In the genomic region with DNA sequence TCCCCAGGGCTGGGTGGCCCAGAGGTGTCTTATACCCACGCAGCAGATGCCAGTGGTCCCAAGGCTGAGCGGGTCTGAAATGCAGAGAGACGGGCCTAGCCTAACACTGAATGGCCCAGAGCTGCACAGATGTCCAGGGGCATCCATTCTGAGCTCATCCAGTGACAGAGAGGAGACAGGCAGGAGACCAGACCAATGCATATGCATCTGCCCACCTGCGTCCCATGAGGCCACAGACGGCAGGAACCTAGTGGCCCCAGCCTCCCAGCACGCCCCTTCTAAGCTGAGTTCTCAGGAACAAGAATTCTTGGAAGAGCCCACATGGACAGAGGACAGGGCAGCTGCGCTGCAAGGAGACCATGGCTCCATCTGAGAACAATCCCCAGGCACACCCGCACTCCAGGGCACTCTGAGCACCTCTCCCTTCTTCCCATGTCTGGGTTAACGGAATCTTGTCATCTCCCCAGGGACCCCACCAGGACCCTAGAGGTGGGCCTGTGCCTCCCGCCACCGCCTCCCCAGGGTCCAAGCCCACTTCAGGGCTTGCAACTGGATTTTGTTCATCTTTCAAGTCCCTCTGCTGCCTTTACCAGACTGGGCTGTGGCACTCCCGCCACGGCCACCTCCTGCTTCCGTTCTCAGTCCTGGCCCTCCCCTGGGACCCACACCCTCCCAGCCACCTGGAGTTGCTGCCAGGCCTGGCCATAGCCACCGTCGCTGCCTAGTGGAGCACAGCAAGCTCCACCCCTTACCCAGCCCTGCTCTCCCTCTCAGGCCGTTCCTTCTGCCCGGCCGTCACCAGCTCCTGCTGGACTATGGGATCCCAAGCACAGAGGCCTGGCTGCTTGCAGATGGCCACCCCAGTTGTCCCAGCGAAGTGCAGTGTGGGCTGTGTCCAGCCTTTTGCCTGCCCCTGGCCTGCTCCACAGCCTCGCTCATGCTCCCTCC, we compare ENCODE assay signal across 11 cellular contexts. TPM values are rescaled to one million over a fixed set of nuclear protein-coding genes. Genes with fewer than 3 reads are reported as not detected.
DNase-seq lines count a peak whose midpoint lies in the region; ATAC-seq and TF ChIP-seq lines count a peak whose summit lies in the region.
"Had no signal": no experiment of that assay in that cellular context is flagged by ENCODE, and none has a peak within 500 bp of the region (broad histone marks: within the 10 kb centered on the region; RNA-seq: fewer than 3 reads in every experiment).

No MANE protein-coding gene starts in this region.

- no peaks in the 10 kb centered on the region for H3K4me1 ChIP-seq in lung (ENCODE audit: control insufficient read depth in 2 of 2, insufficient read depth in 2 of 2, low read length in 2 of 2)
- 0 out of 2 replicates have a peak, but pooled peaks cover 4% of the 10 kb centered on the region for H3K4me1 ChIP-seq in Caco-2
- H3K4me1 ChIP-seq in GM23338 (ENCODE audit: insufficient read depth), result peaks cover 22% of the 10 kb centered on the region

- POLR2A ChIA-PET in Caco-2 (lab: Charles Lee), result no interaction called here

- H3K27me3 ChIP-seq in lung (ENCODE audit: control insufficient read depth, insufficient read depth) (peaks cover 21% of the 10 kb centered on the region), Caco-2 (replicated peaks; ENCODE audit: control insufficient read depth, insufficient read depth, low read length) (no peaks in the 10 kb centered on the region; the same call in none of the 2 replicates), GM23338 (ENCODE audit: insufficient read depth) (peaks cover 90% of the 10 kb centered on the region)

- peak; percentile 70 for ATAC-seq in GM19463 (IDR thresholded peaks at IDR 0.05; ENCODE audit: unreplicated experiment)
- ATAC-seq in lung (ENCODE audit: insufficient read depth, low FRiP score), result no peak
- no peak for ATAC-seq in GM21528 (IDR thresholded peaks at IDR 0.05; ENCODE audit: low FRiP score, unreplicated experiment)
- no peak; the same call in 2 of the 3 replicates for ATAC-seq in GM23338
- ATAC-seq: activated naive CD4-positive, alpha-beta T cell treated with anti-CD3 and anti-CD28 coated beads, Interleukin-2, amount 50 U/mL, for 72 hours had no signal

- BruUV-seq in Caco-2 (replicated peaks; lab: Mats Ljungman, UMichigan), result no TSS peak

- intact Hi-C loops in Caco-2 (cut with micrococcal nuclease; ENCODE audit: unreplicated experiment), result no loop called here

- H3K27me3 Mint-ChIP-seq in Caco-2 (ENCODE audit: insufficient read depth, unreplicated experiment) (peaks cover 31% of the 10 kb centered on the region), GM23338 (ENCODE audit: insufficient read depth, low read depth, poor library complexity) (peaks cover 84% of the 10 kb centered on the region)

- CTCF ChIA-PET in Caco-2 (lab: Charles Lee), result interaction anchor here (0.6 kb wide), 1 partner anchor 10 kb away, joined by 3 read pairs; no protein-coding TSS in a partner anchor

- no peaks in the 10 kb centered on the region for H3K9me3 Mint-ChIP-seq in Caco-2 (ENCODE audit: unreplicated experiment)
- H3K9me3 Mint-ChIP-seq in GM23338, result peaks cover 3% of the 10 kb centered on the region; the same call in 2 of the 3 replicates
- H3K9me3 Mint-ChIP-seq: activated naive CD4-positive, alpha-beta T cell treated with anti-CD3 and anti-CD28 coated beads, Interleukin-2, amount 50 U/mL, for 72 hours had no signal

- H3K36me3 Mint-ChIP-seq in Caco-2 (ENCODE audit: insufficient read depth, unreplicated experiment), result no peaks in the 10 kb centered on the region
- no peaks in the 10 kb centered on the region; the same call in 2 of the 3 replicates for H3K36me3 Mint-ChIP-seq in GM23338 (ENCODE audit: low read depth)
- H3K36me3 Mint-ChIP-seq: activated naive CD4-positive, alpha-beta T cell treated with anti-CD3 and anti-CD28 coated beads, Interleukin-2, amount 50 U/mL, for 72 hours had no signal

- H3F3A ChIP-seq in GM23338 (replicated peaks; ENCODE audit: low read depth), result 0 out of 2 replicates have a peak, but pooled peaks cover 4% of the 10 kb centered on the region

- TF ChIP-seq CTCF in lung (IDR thresholded peaks at IDR 0.05; ENCODE audit: control extremely low read depth, extremely low read depth), result no peak
- TF ChIP-seq CTCF in Caco-2 (IDR thresholded peaks at IDR 0.05; ENCODE audit: insufficient read depth in 1 of 2, low read depth in 1 of 2, low read length in 1 of 2, severe bottlenecking in 1 of 2, unreplicated experiment in 1 of 2), result no peak
- no peak for TF ChIP-seq CTCF in GM23338 (conservative IDR thresholded peaks at IDR 0.05; ENCODE audit: low read depth in 2 of 2)

- H3K4me2 ChIP-seq in GM23338, result no peak overlapping the region

- H3K9me3 ChIP-seq in lung (ENCODE audit: control insufficient read depth in 2 of 2, insufficient read depth in 1 of 2, low read length in 1 of 2) (peaks cover 0 to 2% of the 10 kb centered on the region in 2 donors), Caco-2 (no peaks in the 10 kb centered on the region)

- H3K27ac ChIP-seq in lung (ENCODE audit: low read depth in 1 of 2, low read length in 1 of 2) (peak overlapping the region in 1 of 2 donors; percentile 4), GM23338 (ENCODE audit: low read depth) (no peak overlapping the region)

- H3K4me3 Mint-ChIP-seq in Caco-2 (ENCODE audit: unreplicated experiment), result no peak overlapping the region
- no peak overlapping the region for H3K4me3 Mint-ChIP-seq in GM23338

- H3K27ac Mint-ChIP-seq in Caco-2 (ENCODE audit: unreplicated experiment) (no peak overlapping the region), GM23338 (no peak overlapping the region)
- H3K27ac Mint-ChIP-seq: activated naive CD4-positive, alpha-beta T cell treated with anti-CD3 and anti-CD28 coated beads, Interleukin-2, amount 50 U/mL, for 72 hours had no signal

- no peaks in the 10 kb centered on the region for H3K36me3 ChIP-seq in lung (ENCODE audit: control insufficient read depth in 2 of 2, insufficient read depth in 2 of 2, low read length in 2 of 2)
- no peaks in the 10 kb centered on the region for H3K36me3 ChIP-seq in Caco-2 (ENCODE audit: control insufficient read depth, insufficient read depth, low read length)
- H3K36me3 ChIP-seq in GM23338 (ENCODE audit: insufficient read depth), result no peaks in the 10 kb centered on the region

- H3K9me2 ChIP-seq in GM23338 (ENCODE audit: insufficient read depth), result no peaks in the 10 kb centered on the region

- H3K4me3 ChIP-seq in lung, result no peak overlapping the region
- H3K4me3 ChIP-seq in Caco-2 (ENCODE audit: low read depth, low read length), result no peak overlapping the region
- H3K4me3 ChIP-seq in GM23338, result no peak overlapping the region

- H3K79me2 ChIP-seq in GM23338 (replicated peaks; ENCODE audit: insufficient read depth), result no peaks in the 10 kb centered on the region

- 69 to 75% methylated on average over 21 of the region's 21 CpGs for WGBS in lung, 2 donors

- peak; percentile 42 for DNase-seq in D341Med (ENCODE audit: low spot score)
- peak; percentile 23 to 74 for DNase-seq in NCI-H526 (lab: John Stamatoyannopoulos, UW)
- peak; percentile 28 for DNase-seq in lung (ENCODE audit: low spot score)
- DNase-seq in Caco-2, result no peak
- no peak for DNase-seq in GM23338 (ENCODE audit: low spot score)
- no peak for DNase-seq in MV-4-11 (lab: John Stamatoyannopoulos, UW)
- DNase-seq: HCEC 1CT had no signal

- H3K4me1 Mint-ChIP-seq in Caco-2 (ENCODE audit: low read depth, unreplicated experiment), result no peaks in the 10 kb centered on the region
- peaks cover 30% of the 10 kb centered on the region for H3K4me1 Mint-ChIP-seq in GM23338

- no peak overlapping the region for H2AFZ ChIP-seq in GM23338

- H4K20me1 ChIP-seq in GM23338 (replicated peaks; ENCODE audit: insufficient read depth), result no peaks in the 10 kb centered on the region

TF ChIP-seq in GM23338, 12 proteins besides CTCF, POLR2A, EP300 and RAD21 (continues in another document):
- TF ChIP-seq ZNF331 (CRISPR knock-in tag; IDR thresholded peaks at IDR 0.05; ENCODE audit: low read depth) (no peak), ETS1 (IDR thresholded peaks at IDR 0.05) (no peak), CREB1 (CRISPR knock-in tag; IDR thresholded peaks at IDR 0.05; ENCODE audit: low read depth) (no peak)

RNA-seq across cellular contexts. Expression of gene WNT3A, which starts 3.3 kb away (rescaled TPM):
- total RNA-seq in lung (1 to 10 TPM in 1 of 2 donors, under 1 TPM in 1; 0.09 to 3.1 TPM), Caco-2 (2022) (0.09 TPM in 2 replicates)
- polyA plus RNA-seq in lung (1 to 10 TPM; 1.6 to 2.2 TPM), GM23338 (2016; fragmentation: Nextera tagmentation; extraction: Ambion mirVana) (0.40 and 0.65 TPM in 2 replicates)
- total RNA-seq in GM23338 (2014; rRNA removed; shearing (Covaris generic)), result 0.07 and 0.12 TPM in 2 replicates
- total RNA-seq: liver had no signal
- polyA plus RNA-seq: liver had no signal

Comparison
In these comparisons a context has a peak if more than half of its experiments do, and no peak if none do; other contexts are left out.
1. DNase-seq: peak in D341Med (single experiment), NCI-H526 (2 of 2) and lung (single experiment); none in Caco-2 (0 of 2), GM23338 (single experiment) and MV-4-11 (single experiment).